8 cellular contexts compared by ENCODE assay signal in the genomic region with DNA sequence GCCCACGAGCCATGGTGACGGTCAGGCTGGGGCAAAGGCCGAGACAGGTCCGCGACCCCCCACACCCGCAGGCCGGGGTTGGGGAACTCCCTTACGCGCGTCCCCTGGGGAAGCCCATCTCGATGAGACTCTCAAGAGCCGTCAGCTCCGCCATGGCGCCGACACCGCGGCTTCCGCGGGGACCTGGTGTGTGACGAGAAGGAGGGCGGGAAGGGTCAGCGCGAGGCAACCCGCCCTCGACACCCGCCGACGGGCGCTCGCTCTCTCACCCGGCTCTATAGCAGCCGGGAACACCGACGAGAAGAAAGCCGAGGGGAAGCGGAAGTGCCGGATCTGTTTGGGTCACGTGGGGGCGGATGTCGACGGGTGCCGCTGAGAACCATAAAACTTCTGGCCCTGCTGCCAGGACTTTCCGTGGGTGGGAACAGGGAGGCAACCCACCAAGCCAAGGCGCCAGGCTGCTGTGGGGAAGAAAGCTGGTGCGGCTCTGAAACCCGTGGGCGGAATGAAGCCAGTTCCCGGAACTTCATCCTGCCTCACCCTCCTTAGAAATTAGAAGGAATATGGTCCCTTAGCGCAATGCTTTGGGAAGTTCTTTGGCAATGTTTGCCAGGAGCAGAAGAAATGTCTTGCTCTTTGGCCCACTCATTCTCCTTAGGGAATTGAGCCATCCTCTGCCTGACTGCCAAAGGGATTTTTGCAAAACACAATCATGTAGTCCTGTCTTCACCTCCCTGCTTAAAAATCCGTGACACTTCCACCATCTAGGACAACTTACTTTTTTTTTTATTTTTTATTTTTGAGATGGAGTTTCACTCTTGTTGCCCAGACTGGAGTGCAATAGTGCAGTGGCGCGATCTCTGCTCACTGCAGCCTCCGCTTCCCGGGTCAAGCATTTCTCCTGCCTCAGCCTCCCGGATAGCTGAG. TPM values are rescaled to one million over a fixed set of nuclear protein-coding genes. Genes with fewer than 3 reads are reported as not detected.
DNase-seq lines count a peak whose midpoint lies in the region; ATAC-seq and TF ChIP-seq lines count a peak whose summit lies in the region.

Gene UBXN1, minus strand, starts transcription at position 304 of the 927 bp plus-strand sequence. Its CDS starts 150 bp downstream, at position 154.

- 5% methylated on average over 55 of the region's 55 CpGs for WGBS in esophagus, 2 donors

- peaks cover 40% of the 10 kb centered on the region for H3K4me1 Mint-ChIP-seq in activated T-cell treated with anti-CD3 and anti-CD28 coated beads, Interleukin-2, amount 50 U/mL, for 24 hours (ENCODE audit: low read depth)

- peak within 1 kb of the TSS; percentile 82 for H3K27ac ChIP-seq in Panc1 (ENCODE audit: low read length)
- peak within 1 kb of the TSS; percentile 81 to 96 for H3K27ac ChIP-seq in esophagus (ENCODE audit: low read depth in 2 of 2, low read length in 1 of 2)
- peak within 1 kb of the TSS; percentile 89 for H3K27ac ChIP-seq in muscle layer of colon (ENCODE audit: low read depth, low read length)

- H3K36me3 Mint-ChIP-seq in activated T-cell treated with anti-CD3 and anti-CD28 coated beads, Interleukin-2, amount 50 U/mL, for 24 hours (ENCODE audit: low read depth) = peaks cover 44% of the 10 kb centered on the region

- ATAC-seq in GM19452 (IDR thresholded peaks at IDR 0.05; ENCODE audit: unreplicated experiment) (peak; percentile 71), Panc1 (peak; percentile 90)

- intact Hi-C loops in Panc1 (cut with micrococcal nuclease; ENCODE audit: unreplicated experiment) = no loop called here

- H3K4me3 ChIP-seq in BJ (ENCODE audit: low read depth, low read length) (peak within 1 kb of the TSS; percentile 74), Panc1 (ENCODE audit: low read depth in 2 of 2, low read length in 2 of 2) (peak within 1 kb of the TSS; percentile 82 to 87), esophagus (ENCODE audit: low read depth in 1 of 2, low read length in 2 of 2) (peak within 1 kb of the TSS; percentile 93 to 99), muscle layer of colon (ENCODE audit: low read depth in 1 of 2, low read length in 2 of 2) (peak within 1 kb of the TSS; percentile 67 to 88)

- POLR2A ChIA-PET in BJ (lab: Charles Lee) (interaction anchor here (0.6 kb wide), 3 partner anchors 13 to 187 kb away, joined by 3 to 7 read pairs (median 5); no protein-coding TSS in a partner anchor), Panc1 (lab: Charles Lee) (no interaction called here)

- DNase-seq in BJ (ENCODE audit: low read depth) (no peak), Panc1 (ENCODE audit: low read depth, low spot score) (no peak)
- DNase-seq in activated T-cell treated with anti-CD3 and anti-CD28 coated beads, Interleukin-2, amount 50 U/mL, for 24 hours = peak; percentile 89
- peak; percentile 64 to 68 for DNase-seq in stimulated activated CD8-positive, alpha-beta memory T cell treated with anti-CD3 and anti-CD28 coated beads, Interleukin-7, amount 100 ng/mL, for 1 hour (ENCODE audit: low read depth in 2 of 2)

- H3K27me3 ChIP-seq in BJ (ENCODE audit: control insufficient read depth, insufficient read depth, low read length) = no peaks in the 10 kb centered on the region
- no peaks in the 10 kb centered on the region for H3K27me3 ChIP-seq in Panc1 (ENCODE audit: control insufficient read depth, insufficient read depth, low read length)
- no peaks in the 10 kb centered on the region for H3K27me3 ChIP-seq in esophagus (ENCODE audit: control insufficient read depth in 1 of 2, insufficient read depth in 2 of 2, low read length in 2 of 2)
- H3K27me3 ChIP-seq in muscle layer of colon (ENCODE audit: control insufficient read depth in 1 of 2, insufficient read depth in 2 of 2, low read length in 2 of 2) = no peaks in the 10 kb centered on the region

- TF ChIP-seq RAD21 in Ishikawa (IDR thresholded peaks at IDR 0.05; ENCODE audit: low read depth) = no peak

- H3K9me3 Mint-ChIP-seq in activated T-cell treated with anti-CD3 and anti-CD28 coated beads, Interleukin-2, amount 50 U/mL, for 24 hours = no peaks in the 10 kb centered on the region

- peak within 1 kb of the TSS; percentile 95 for H3K27ac Mint-ChIP-seq in activated T-cell treated with anti-CD3 and anti-CD28 coated beads, Interleukin-2, amount 50 U/mL, for 24 hours

- TF ChIP-seq CTCF in BJ (IDR thresholded peaks at IDR 0.05; ENCODE audit: insufficient read depth, low read depth, low read length) = no peak
- no peak for TF ChIP-seq CTCF in Panc1 (IDR thresholded peaks at IDR 0.05)

- H3K36me3 ChIP-seq in BJ (ENCODE audit: control insufficient read depth, insufficient read depth, low read length) (peaks cover 11% of the 10 kb centered on the region), Panc1 (ENCODE audit: control insufficient read depth, insufficient read depth, low read length) (no peaks in the 10 kb centered on the region; the same call in 1 of the 2 replicates), esophagus (ENCODE audit: control insufficient read depth in 2 of 2, insufficient read depth in 2 of 2, low read length in 1 of 2) (peaks cover 3 to 14% of the 10 kb centered on the region in 2 donors), muscle layer of colon (ENCODE audit: insufficient read depth, low read length) (peaks cover 17% of the 10 kb centered on the region)

- H3K9me3 ChIP-seq in Panc1 (ENCODE audit: control insufficient read depth, insufficient read depth, low read depth, low read length) (no peaks in the 10 kb centered on the region), esophagus (ENCODE audit: control insufficient read depth in 2 of 2, insufficient read depth in 1 of 2, low read depth in 1 of 2, low read length in 1 of 2) (no peaks in the 10 kb centered on the region), muscle layer of colon (ENCODE audit: low read length) (no peaks in the 10 kb centered on the region)

- H3K4me3 Mint-ChIP-seq in activated T-cell treated with anti-CD3 and anti-CD28 coated beads, Interleukin-2, amount 50 U/mL, for 24 hours = peak within 1 kb of the TSS; percentile 92

- in situ Hi-C loops in Panc1 (cut with HindIII; ENCODE audit: low pct_unique_long_range_greater_than_20kb, low sequenced_read_pairs) = no loop called here

- peak within 1 kb of the TSS; percentile 84 for H3K9ac ChIP-seq in muscle layer of colon (ENCODE audit: low read length)

- no peak for TF ChIP-seq EP300 in Ishikawa (IDR thresholded peaks at IDR 0.05; ENCODE audit: borderline replicate concordance)

- no peaks in the 10 kb centered on the region for H3K27me3 Mint-ChIP-seq in activated T-cell treated with anti-CD3 and anti-CD28 coated beads, Interleukin-2, amount 50 U/mL, for 24 hours

- CTCF ChIA-PET in BJ (lab: Yijun Ruan, JAX) = interaction anchor here (0.7 to 3.3 kb wide), 7 partner anchors 11 to 67 kb away, joined by 3 to 40 read pairs (median 5); partner anchors contain the start of genes BSCL2, C11orf98, CSKMT and EML3
- CTCF ChIA-PET in Panc1 (lab: Charles Lee) = no interaction called here

- H3K4me1 ChIP-seq in Panc1 (ENCODE audit: control insufficient read depth, insufficient read depth, low read length) (peaks cover 11% of the 10 kb centered on the region), esophagus (ENCODE audit: control insufficient read depth in 2 of 2, insufficient read depth in 2 of 2, low read length in 1 of 2) (peaks cover 0 to 2% of the 10 kb centered on the region in 2 donors), muscle layer of colon (ENCODE audit: insufficient read depth, low read length) (peaks cover 10% of the 10 kb centered on the region)

- TSS peak; percentile 84 for BruUV-seq in Panc1 (replicated peaks; lab: Mats Ljungman, UMichigan)

TF ChIP-seq in Ishikawa, 13 proteins besides CTCF, POLR2A, EP300 and RAD21 (continues in another document):
- TF ChIP-seq CREB1 (IDR thresholded peaks at IDR 0.05; ENCODE audit: low read depth) = no peak
- TF ChIP-seq CEBPB (IDR thresholded peaks at IDR 0.05) = peak; percentile 16; the same call in 1 of the 2 replicates
- peak; percentile 58 for TF ChIP-seq TAF1 (IDR thresholded peaks at IDR 0.05; ENCODE audit: low read depth)
- TF ChIP-seq EGR1 (IDR thresholded peaks at IDR 0.05) = peak; percentile 86
- no peak for TF ChIP-seq TEAD4 (IDR thresholded peaks at IDR 0.05)
- TF ChIP-seq FOXM1 (IDR thresholded peaks at IDR 0.05; ENCODE audit: borderline replicate concordance, low read depth) = no peak
- TF ChIP-seq USF1 (IDR thresholded peaks at IDR 0.05) = peak; percentile 100
- TF ChIP-seq NFIC (IDR thresholded peaks at IDR 0.05) = peak; percentile 52; the same call in 1 of the 2 replicates
- TF ChIP-seq, protein P1, sequence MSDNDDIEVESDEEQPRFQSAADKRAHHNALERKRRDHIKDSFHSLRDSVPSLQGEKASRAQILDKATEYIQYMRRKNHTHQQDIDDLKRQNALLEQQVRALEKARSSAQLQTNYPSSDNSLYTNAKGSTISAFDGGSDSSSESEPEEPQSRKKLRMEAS (IDR thresholded peaks at IDR 0.05) = peak; percentile 86

RNA-seq across cellular contexts. Expression of gene UBXN1, which starts in this region (rescaled TPM):
- polyA plus RNA-seq in BJ (2011; rRNA removed) (83.7 and 86.0 TPM in 2 replicates), esophagus (100 to 1,000 TPM; 109 to 127 TPM)
- 27.3 and 35.6 TPM in 2 replicates for polyA minus RNA-seq in BJ (2011; rRNA and poly(A)+ RNA removed)
- 105 TPM for total RNA-seq in Panc1 (2021; ENCODE audit: unreplicated experiment)
- polyA plus RNA-seq in Panc1 (2012; ENCODE audit: insufficient read length) = 201 TPM

Comparison
In these comparisons a context has a peak if more than half of its experiments do, and no peak if none do; other contexts are left out.
1. DNase-seq: peak in activated T-cell treated with anti-CD3 and anti-CD28 coated beads, Interleukin-2, amount 50 U/mL, for 24 hours (single experiment) and stimulated activated CD8-positive, alpha-beta memory T cell treated with anti-CD3 and anti-CD28 coated beads, Interleukin-7, amount 100 ng/mL, for 1 hour (2 of 2); none in BJ (single experiment) and Panc1 (single experiment).
2. Peak in every context shown above with its lines, with median percentiles within 50 percentile points of each other: H3K4me3 ChIP-seq and H3K27ac ChIP-seq.